In the genomic region with DNA sequence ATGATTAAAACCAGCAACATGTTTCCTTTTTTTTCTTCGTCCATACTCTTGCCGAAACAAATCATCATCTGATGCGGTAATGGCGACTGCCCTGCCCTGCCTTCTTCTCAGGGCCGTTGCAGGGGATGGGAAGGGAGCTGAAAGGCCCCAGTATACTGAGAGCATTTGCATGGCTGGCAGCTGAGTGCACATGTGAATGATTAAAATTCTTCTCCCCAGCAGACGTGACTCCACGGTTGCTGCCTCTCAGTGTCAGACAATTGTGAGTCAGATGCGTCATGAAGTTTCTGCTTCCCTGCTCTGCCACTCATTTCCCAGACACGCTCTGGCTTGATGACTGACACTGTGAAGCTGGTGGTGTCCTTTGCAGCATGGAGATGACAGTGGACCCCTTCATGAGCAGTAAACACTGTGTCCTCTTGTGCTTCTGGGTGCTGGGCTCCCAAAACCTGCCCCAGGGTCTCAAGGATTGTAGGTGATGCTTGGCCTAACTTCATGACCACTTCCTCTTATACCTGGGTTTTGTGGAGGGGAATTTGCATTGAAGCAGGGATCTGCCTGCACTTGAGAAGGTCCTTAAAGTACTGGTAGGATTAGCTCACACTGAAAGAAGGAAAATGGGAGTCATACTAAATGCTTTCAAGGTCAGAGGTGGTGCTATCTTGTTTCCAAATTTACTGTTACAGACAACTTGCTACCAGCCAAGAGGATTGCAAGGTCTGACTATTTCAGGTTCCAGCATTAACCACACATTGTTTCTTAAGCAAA, we compare ENCODE assay signal across 10 cellular contexts.
DNase-seq lines count a peak whose midpoint lies in the region; ATAC-seq and TF ChIP-seq lines count a peak whose summit lies in the region.
"Had no signal": no experiment of that assay in that cellular context is flagged by ENCODE, and none has a peak within 500 bp of the region (broad histone marks: within the 10 kb centered on the region; RNA-seq: fewer than 3 reads in every experiment).

No MANE protein-coding gene starts in this region.

- no peak for TF ChIP-seq CTCF in MM.1S (IDR thresholded peaks at IDR 0.05; ENCODE audit: low read length)

- H3K27me3 Mint-ChIP-seq in activated CD4-positive, alpha-beta T cell treated with anti-CD3 and anti-CD28 coated beads, Interleukin-2, amount 10 ng/mL, durations not matched to agents 7 days and 5 days: peaks cover under 1% of the 10 kb centered on the region

- POLR2A ChIA-PET in activated CD4-positive, alpha-beta T cell treated with anti-CD3 and anti-CD28 coated beads, Interleukin-2, amount 10 ng/mL, durations not matched to agents 7 days and 5 days (lab: Charles Lee): no interaction called here

- CTCF ChIA-PET in activated CD4-positive, alpha-beta T cell treated with anti-CD3 and anti-CD28 coated beads, Interleukin-2, amount 10 ng/mL, durations not matched to agents 7 days and 5 days (lab: Charles Lee): no interaction called here

- no peaks in the 10 kb centered on the region for H3K36me3 ChIP-seq in MM.1S (replicated peaks; ENCODE audit: insufficient read depth, low read length)
- H3K36me3 ChIP-seq: transverse colon had no signal

- no peak overlapping the region for H3K4me3 ChIP-seq in MM.1S (ENCODE audit: low read length)
- H3K4me3 ChIP-seq: transverse colon had no signal

- H3K79me2 ChIP-seq in MM.1S (ENCODE audit: low read length): no peaks in the 10 kb centered on the region

- no peak overlapping the region for H3K4me2 ChIP-seq in MM.1S (ENCODE audit: low read depth, low read length)

- no peaks in the 10 kb centered on the region for H3K9me3 ChIP-seq in MM.1S (replicated peaks; ENCODE audit: insufficient read depth, low read length)
- H3K9me3 ChIP-seq: transverse colon had no signal

- H3K9me2 ChIP-seq in MM.1S (replicated peaks; ENCODE audit: insufficient read depth, low read length): no peaks in the 10 kb centered on the region

- H3F3A ChIP-seq in MM.1S (ENCODE audit: insufficient read depth, low read length): no peaks in the 10 kb centered on the region

- H3K27ac Mint-ChIP-seq in activated CD4-positive, alpha-beta T cell treated with anti-CD3 and anti-CD28 coated beads, Interleukin-2, amount 10 ng/mL, durations not matched to agents 7 days and 5 days: no peak overlapping the region
- H3K27ac Mint-ChIP-seq: dendritic cell treated with granulocyte-macrophage colony-stimulating factor and Interleukin-4, amounts not matched to agents 40 ng/mL and 50 ng/mL, for 4 days had no signal

- no peaks in the 10 kb centered on the region for H4K20me1 ChIP-seq in MM.1S (ENCODE audit: insufficient read depth, low read length)

- no peak overlapping the region for H3K9ac ChIP-seq in MM.1S (ENCODE audit: low read length)

- ATAC-seq in GM21717 (IDR thresholded peaks at IDR 0.05; ENCODE audit: unreplicated experiment): peak; percentile 79
- ATAC-seq in GM19452 (IDR thresholded peaks at IDR 0.05; ENCODE audit: unreplicated experiment): no peak

- no peaks in the 10 kb centered on the region for H3K36me3 Mint-ChIP-seq in activated CD4-positive, alpha-beta T cell treated with anti-CD3 and anti-CD28 coated beads, Interleukin-2, amount 10 ng/mL, durations not matched to agents 7 days and 5 days (ENCODE audit: low read depth)

- peaks cover 11% of the 10 kb centered on the region for H3K9me3 Mint-ChIP-seq in activated CD4-positive, alpha-beta T cell treated with anti-CD3 and anti-CD28 coated beads, Interleukin-2, amount 10 ng/mL, durations not matched to agents 7 days and 5 days

- H3K4me1 ChIP-seq in MM.1S (ENCODE audit: low read length): no peaks in the 10 kb centered on the region
- H3K4me1 ChIP-seq: transverse colon had no signal

- H2AFZ ChIP-seq in MM.1S (ENCODE audit: low read length): no peak overlapping the region

- H3K27me3 ChIP-seq in MM.1S (replicated peaks; ENCODE audit: insufficient read depth, low read length): no peaks in the 10 kb centered on the region
- H3K27me3 ChIP-seq: transverse colon had no signal

- DNase-seq in AG20443 (ENCODE audit: low spot score): peak; percentile 93
- peak; percentile 73 for DNase-seq in M059J (ENCODE audit: low read depth)
- DNase-seq in germinal center (ENCODE audit: low spot score): peak; percentile 75
- DNase-seq in activated CD4-positive, alpha-beta T cell treated with anti-CD3 and anti-CD28 coated beads for 48 hours: no peak
- no peak for DNase-seq in MM.1S
- no peak for DNase-seq in activated CD4-positive, alpha-beta T cell treated with anti-CD3 and anti-CD28 coated beads, Interleukin-2, amount 10 ng/mL, durations not matched to agents 7 days and 5 days
- DNase-seq: transverse colon had no signal

- no peaks in the 10 kb centered on the region for H3K4me1 Mint-ChIP-seq in activated CD4-positive, alpha-beta T cell treated with anti-CD3 and anti-CD28 coated beads, Interleukin-2, amount 10 ng/mL, durations not matched to agents 7 days and 5 days

- H3K27ac ChIP-seq in MM.1S (ENCODE audit: low read length): no peak overlapping the region
- H3K27ac ChIP-seq: transverse colon had no signal

- no peak overlapping the region for H3K4me3 Mint-ChIP-seq in activated CD4-positive, alpha-beta T cell treated with anti-CD3 and anti-CD28 coated beads, Interleukin-2, amount 10 ng/mL, durations not matched to agents 7 days and 5 days
- H3K4me3 Mint-ChIP-seq: dendritic cell treated with granulocyte-macrophage colony-stimulating factor and Interleukin-4, amounts not matched to agents 40 ng/mL and 50 ng/mL, for 4 days had no signal

Comparison
In these comparisons a context has a peak if more than half of its experiments do, and no peak if none do; other contexts are left out.
1. DNase-seq: peak in AG20443 (single experiment), M059J (single experiment) and germinal center (single experiment); none in activated CD4-positive, alpha-beta T cell treated with anti-CD3 and anti-CD28 coated beads for 48 hours (single experiment), MM.1S (single experiment) and activated CD4-positive, alpha-beta T cell treated with anti-CD3 and anti-CD28 coated beads, Interleukin-2, amount 10 ng/mL, durations not matched to agents 7 days and 5 days (single experiment).